In the genomic region with DNA sequence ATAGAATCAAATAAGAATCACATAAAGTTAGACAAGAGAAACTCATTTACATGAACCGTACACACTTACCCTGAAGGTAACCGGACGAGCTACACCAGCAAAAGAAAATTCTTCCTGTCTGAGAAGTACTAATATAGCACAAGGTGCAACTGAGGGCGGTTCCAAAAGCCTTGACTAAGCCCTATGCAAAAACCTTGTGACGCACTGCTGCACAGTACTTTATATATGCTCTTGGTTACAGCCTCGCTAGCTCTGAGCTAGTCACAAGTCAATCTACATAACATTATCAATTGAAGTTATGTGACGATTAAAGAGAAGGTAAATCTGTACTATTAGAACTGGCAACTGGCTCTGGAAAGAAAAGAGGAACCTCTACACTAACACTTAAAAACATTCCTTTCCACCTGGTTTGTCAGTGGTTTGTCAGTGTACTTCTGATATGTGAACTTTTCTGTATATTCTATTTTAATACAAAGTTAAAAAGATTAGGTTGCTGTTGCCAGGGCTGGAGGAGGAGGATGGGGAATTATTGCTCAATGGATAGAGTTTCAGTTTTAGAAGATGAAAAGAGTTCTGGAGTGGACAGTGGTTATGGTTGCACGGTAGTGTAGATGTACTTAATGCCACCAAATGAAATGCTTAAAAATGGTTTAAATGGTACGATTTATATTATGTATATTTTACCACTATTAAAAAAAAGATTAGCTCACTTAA, we compare ENCODE assay signal across 8 cellular contexts. TPM values are rescaled to one million over a fixed set of nuclear protein-coding genes. Genes with fewer than 3 reads are reported as not detected.
DNase-seq lines count a peak whose midpoint lies in the region; TF ChIP-seq lines count a peak whose summit lies in the region.

No MANE protein-coding gene starts in this region.

- no peak for TF ChIP-seq POLR2A in esophagus muscularis mucosa (IDR thresholded peaks at IDR 0.05; ENCODE audit: low read depth)

- H3K36me3 ChIP-seq in CD8-positive, alpha-beta memory T cell (ENCODE audit: insufficient read depth, low read length) = no peaks in the 10 kb centered on the region
- no peaks in the 10 kb centered on the region for H3K36me3 ChIP-seq in esophagus muscularis mucosa

- peak overlapping the region; percentile 55 for H3K27ac ChIP-seq in CD8-positive, alpha-beta memory T cell (ENCODE audit: low read depth, low read length)
- peak overlapping the region; percentile 54 to 71 (median 66) for H3K27ac ChIP-seq in esophagus muscularis mucosa (replicated peaks in 1 of 4)

- no peaks in the 10 kb centered on the region for H3K27me3 ChIP-seq in CD8-positive, alpha-beta memory T cell (ENCODE audit: insufficient read depth, low read length, poor library complexity, severe bottlenecking)
- no peaks in the 10 kb centered on the region for H3K27me3 ChIP-seq in esophagus muscularis mucosa

- CTCF ChIA-PET in CD8-positive, alpha-beta memory T cell (lab: Charles Lee) = interaction anchor here (0.9 to 3.5 kb wide), 9 partner anchors 9 to 194 kb away, joined by 3 to 16 read pairs (median 4); a partner anchor contains a TSS
- CTCF ChIA-PET in activated CD4-positive, alpha-beta T cell treated with anti-CD3 and anti-CD28 coated beads, Interleukin-2, amount 10 ng/mL, durations not matched to agents 7 days and 5 days (lab: Charles Lee) = interaction anchor here (0.6 to 2.9 kb wide), 5 partner anchors 8 to 69 kb away, joined by 3 to 11 read pairs (median 4); a partner anchor contains a TSS

- POLR2A ChIA-PET in CD8-positive, alpha-beta memory T cell (lab: Charles Lee) = interaction anchor here (0.5 to 2.3 kb wide), 7 partner anchors 12 to 149 kb away, joined by 3 to 9 read pairs (median 3); a partner anchor contains a TSS
- POLR2A ChIA-PET in activated CD4-positive, alpha-beta T cell treated with anti-CD3 and anti-CD28 coated beads, Interleukin-2, amount 10 ng/mL, durations not matched to agents 7 days and 5 days (lab: Charles Lee) = interaction anchor here (1.0 kb wide), 2 partner anchors 21 to 22 kb away, joined by 3 read pairs; no protein-coding TSS in a partner anchor

- no peaks in the 10 kb centered on the region for H3K9me3 Mint-ChIP-seq in CD8-positive, alpha-beta memory T cell
- H3K9me3 Mint-ChIP-seq in activated CD4-positive, alpha-beta T cell treated with anti-CD3 and anti-CD28 coated beads, Interleukin-2, amount 10 ng/mL, durations not matched to agents 7 days and 5 days = no peaks in the 10 kb centered on the region

- intact Hi-C loops in esophagus muscularis mucosa (cut with DNase I) = no loop called here

- no peak for TF ChIP-seq CTCF in GM20000 (IDR thresholded peaks at IDR 0.05; ENCODE audit: extremely low read depth, missing control alignments)
- TF ChIP-seq CTCF in esophagus muscularis mucosa (IDR thresholded peaks at IDR 0.05) = no peak

- peak; percentile 46 to 77 (median 65) for DNase-seq in CD8-positive, alpha-beta memory T cell
- DNase-seq in GM20000 (ENCODE audit: low spot score) (peak; percentile 70), HK-2 (ENCODE audit: unreplicated experiment) (peak; percentile 6), esophagus muscularis mucosa (ENCODE audit: extremely low spot score) (no peak), renal cortical epithelial cell (ENCODE audit: low read depth) (peak; percentile 80), NCI-H748 treated with DMSO at 0.1 percent for 48 hours (lab: John Stamatoyannopoulos, UW) (no peak), NCI-H345 treated with DMSO at 0.1 percent for 48 hours (lab: John Stamatoyannopoulos, UW; ENCODE audit: unreplicated experiment) (no peak)
- DNase-seq in activated CD4-positive, alpha-beta T cell treated with anti-CD3 and anti-CD28 coated beads, Interleukin-2, amount 10 ng/mL, durations not matched to agents 7 days and 5 days = peak; percentile 85

- H3K4me3 Mint-ChIP-seq in CD8-positive, alpha-beta memory T cell = peak overlapping the region; percentile 76 to 85 (median 82)
- H3K4me3 Mint-ChIP-seq in activated CD4-positive, alpha-beta T cell treated with anti-CD3 and anti-CD28 coated beads, Interleukin-2, amount 10 ng/mL, durations not matched to agents 7 days and 5 days = peak overlapping the region; percentile 85

- peaks cover 50 to 73% (median 66%) of the 10 kb centered on the region in 3 donors for H3K4me1 Mint-ChIP-seq in CD8-positive, alpha-beta memory T cell
- peaks cover 52% of the 10 kb centered on the region for H3K4me1 Mint-ChIP-seq in activated CD4-positive, alpha-beta T cell treated with anti-CD3 and anti-CD28 coated beads, Interleukin-2, amount 10 ng/mL, durations not matched to agents 7 days and 5 days

- no peaks in the 10 kb centered on the region for H3K27me3 Mint-ChIP-seq in CD8-positive, alpha-beta memory T cell
- no peaks in the 10 kb centered on the region for H3K27me3 Mint-ChIP-seq in activated CD4-positive, alpha-beta T cell treated with anti-CD3 and anti-CD28 coated beads, Interleukin-2, amount 10 ng/mL, durations not matched to agents 7 days and 5 days

- WGBS in esophagus muscularis mucosa = 58% methylated on average over 9 of the region's 9 CpGs

- peaks cover 0 to 2% (median 1%) of the 10 kb centered on the region in 3 donors for H3K36me3 Mint-ChIP-seq in CD8-positive, alpha-beta memory T cell
- H3K36me3 Mint-ChIP-seq in activated CD4-positive, alpha-beta T cell treated with anti-CD3 and anti-CD28 coated beads, Interleukin-2, amount 10 ng/mL, durations not matched to agents 7 days and 5 days (ENCODE audit: low read depth) = peaks cover 7% of the 10 kb centered on the region

- H3K27ac Mint-ChIP-seq in CD8-positive, alpha-beta memory T cell = peak overlapping the region; percentile 86 to 96 (median 94)
- peak overlapping the region; percentile 88 for H3K27ac Mint-ChIP-seq in activated CD4-positive, alpha-beta T cell treated with anti-CD3 and anti-CD28 coated beads, Interleukin-2, amount 10 ng/mL, durations not matched to agents 7 days and 5 days

- peak overlapping the region; percentile 23 for H3K4me3 ChIP-seq in CD8-positive, alpha-beta memory T cell (ENCODE audit: low read length)
- H3K4me3 ChIP-seq in esophagus muscularis mucosa = peak overlapping the region; percentile 17 to 58 (median 49)

- no peak for TF ChIP-seq EP300 in esophagus muscularis mucosa (IDR thresholded peaks at IDR 0.05)

- no peaks in the 10 kb centered on the region for H3K9me3 ChIP-seq in CD8-positive, alpha-beta memory T cell (ENCODE audit: low read length)
- H3K9me3 ChIP-seq in esophagus muscularis mucosa = no peaks in the 10 kb centered on the region

- peaks cover 24% of the 10 kb centered on the region for H3K4me1 ChIP-seq in CD8-positive, alpha-beta memory T cell (ENCODE audit: insufficient read depth, low read length)
- H3K4me1 ChIP-seq in esophagus muscularis mucosa = peaks cover 35 to 82% (median 69%) of the 10 kb centered on the region in 4 donors

RNA-seq across cellular contexts. Expression of a gene that starts 21.6 kb away (rescaled TPM):
- total RNA-seq in CD8-positive, alpha-beta memory T cell = 10 to 100 TPM; 27.6 to 31.5 TPM
- 54.1 TPM for polyA plus RNA-seq in CD8-positive, alpha-beta memory T cell
- 10 to 100 TPM; 55.2 to 64.5 TPM for total RNA-seq in activated CD4-positive, alpha-beta T cell treated with anti-CD3 and anti-CD28 coated beads, Interleukin-2, amount 10 ng/mL, durations not matched to agents 7 days and 5 days
- total RNA-seq in esophagus muscularis mucosa (10 to 100 TPM; 13.9 to 22.0 (median 19.7) TPM), renal cortical epithelial cell (26.5 and 67.7 TPM in 2 replicates)

Comparison
In these comparisons a context has a peak if more than half of its experiments do, and no peak if none do; other contexts are left out.
1. DNase-seq: peak in CD8-positive, alpha-beta memory T cell (5 of 5), GM20000 (single experiment), HK-2 (single experiment), activated CD4-positive, alpha-beta T cell treated with anti-CD3 and anti-CD28 coated beads, Interleukin-2, amount 10 ng/mL, durations not matched to agents 7 days and 5 days (single experiment) and renal cortical epithelial cell (single experiment); none in esophagus muscularis mucosa (single experiment), NCI-H748 treated with DMSO at 0.1 percent for 48 hours (single experiment) and NCI-H345 treated with DMSO at 0.1 percent for 48 hours (single experiment).